5 cellular contexts compared by ENCODE assay signal in the genomic region with DNA sequence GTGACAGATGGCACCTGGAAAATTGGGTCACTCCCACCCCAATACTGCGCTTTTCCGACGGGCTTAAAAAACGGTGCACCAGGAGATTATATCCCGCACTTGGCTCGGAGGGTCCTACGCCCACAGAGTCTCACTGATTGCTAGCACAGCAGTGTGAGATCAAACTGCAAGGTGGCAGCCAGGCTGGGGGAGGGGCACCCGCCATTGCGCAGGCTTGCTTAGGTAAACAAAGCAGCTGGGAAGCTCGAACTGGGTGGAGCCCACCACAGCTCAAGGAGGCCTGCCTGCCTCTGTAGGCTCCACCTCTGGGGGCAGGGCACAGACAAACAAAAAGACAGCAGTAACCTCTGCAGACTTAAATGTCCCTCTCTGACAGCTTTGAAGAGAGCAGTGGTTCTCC. TPM values are rescaled to one million over a fixed set of nuclear protein-coding genes. Genes with fewer than 3 reads are reported as not detected.
"Had no signal": no experiment of that assay in that cellular context is flagged by ENCODE, and none has a peak within 500 bp of the region (broad histone marks: within the 10 kb centered on the region; RNA-seq: fewer than 3 reads in every experiment).

No MANE protein-coding gene starts in this region.

RNA-seq across cellular contexts. Expression of a gene that starts 54.9 kb away (rescaled TPM):
- total RNA-seq: GM23248, H1, H4, H9, HFFc6 had no signal
- polyA plus RNA-seq: GM23248 had no signal
